In genomic region chr1:236365999-236366570, GRCh38 we compare ENCODE assay signal across 18 cellular contexts. TPM values are rescaled to one million over a fixed set of nuclear protein-coding genes. Genes with fewer than 3 reads are reported as not detected.
DNase-seq lines count a peak whose midpoint lies in the region; ATAC-seq and TF ChIP-seq lines count a peak whose summit lies in the region.
"Had no signal": no experiment of that assay in that cellular context is flagged by ENCODE, and none has a peak within 500 bp of the region (broad histone marks: within the 10 kb centered on the region; RNA-seq: fewer than 3 reads in every experiment).

No MANE protein-coding gene starts in this region.

- H3K27me3 ChIP-seq in heart left ventricle (no peaks in the 10 kb centered on the region), mesenchymal stem cell (ENCODE audit: control insufficient read depth in 1 of 2, insufficient read depth in 1 of 2, low read length in 2 of 2) (no peaks in the 10 kb centered on the region)

- no peak overlapping the region for H3K4ac ChIP-seq in mesenchymal stem cell (ENCODE audit: low read depth in 1 of 2, low read length in 2 of 2)

- no peak overlapping the region for H3K18ac ChIP-seq in mesenchymal stem cell (ENCODE audit: low read depth in 1 of 2, low read length in 2 of 2)

- no peak overlapping the region for H4K8ac ChIP-seq in mesenchymal stem cell (ENCODE audit: low read length)

- H3K79me1 ChIP-seq in mesenchymal stem cell (replicated peaks; ENCODE audit: low read length, poor library complexity, severe bottlenecking) = no peaks in the 10 kb centered on the region

- no peak for TF ChIP-seq CTCF in heart left ventricle (IDR thresholded peaks at IDR 0.05)
- no peak for TF ChIP-seq CTCF in endothelial cell (IDR thresholded peaks at IDR 0.05; ENCODE audit: unreplicated experiment)
- no peak for TF ChIP-seq CTCF in nephron (IDR thresholded peaks at IDR 0.05; ENCODE audit: unreplicated experiment in 3 of 3)

- no peak overlapping the region for H2BK12ac ChIP-seq in mesenchymal stem cell (ENCODE audit: low read length in 2 of 2)

- no peak for TF ChIP-seq POLR2A in heart left ventricle (IDR thresholded peaks at IDR 0.05)

- no peak overlapping the region for H2BK120ac ChIP-seq in mesenchymal stem cell (ENCODE audit: low read depth, low read length)

- no peak overlapping the region for H2AK5ac ChIP-seq in mesenchymal stem cell (ENCODE audit: low read length, severe bottlenecking)

- no peak overlapping the region for H3K4me2 ChIP-seq in mesenchymal stem cell (ENCODE audit: low read length, poor library complexity, severe bottlenecking)

- ATAC-seq in heart left ventricle (peak in 3 of 4 donors; percentile 54 to 74 (median 68)), GM19023 (IDR thresholded peaks at IDR 0.05; ENCODE audit: unreplicated experiment) (no peak)
- ATAC-seq: PC-3 had no signal

- H3K36me3 Mint-ChIP-seq in endothelial cell (ENCODE audit: low read depth, unreplicated experiment) (no peaks in the 10 kb centered on the region), nephron (ENCODE audit: low read depth) (no peaks in the 10 kb centered on the region)

- no peak overlapping the region for H3K14ac ChIP-seq in mesenchymal stem cell (ENCODE audit: low read length in 2 of 2)

- no peak overlapping the region for H4K91ac ChIP-seq in mesenchymal stem cell (ENCODE audit: low read length)

- no peaks in the 10 kb centered on the region for H3K9me3 Mint-ChIP-seq in endothelial cell (ENCODE audit: unreplicated experiment)
- peaks cover 5% of the 10 kb centered on the region for H3K9me3 Mint-ChIP-seq in nephron

- H3K27ac ChIP-seq in heart left ventricle (peak overlapping the region in 1 of 12 donors; percentile 32), mesenchymal stem cell (ENCODE audit: low read length, poor library complexity, severe bottlenecking) (no peak overlapping the region)
- H3K27ac ChIP-seq: C4-2B, SK-N-MC had no signal

- H3K27me3 Mint-ChIP-seq in endothelial cell (ENCODE audit: unreplicated experiment) = peaks cover 3% of the 10 kb centered on the region
- H3K27me3 Mint-ChIP-seq in nephron (ENCODE audit: low read depth) = peaks cover 7% of the 10 kb centered on the region

- H2AFZ ChIP-seq in mesenchymal stem cell (ENCODE audit: low read depth, low read length) = no peak overlapping the region

- DNase-seq in heart left ventricle = no peak
- no peak for DNase-seq in cardiac septum (ENCODE audit: low spot score)
- no peak for DNase-seq in endothelial cell (ENCODE audit: low spot score)
- DNase-seq in activated naive CD4-positive, alpha-beta T cell treated with anti-CD3 and anti-CD28 coated beads, Interleukin-2, amount 50 U/mL, for 16 hours = no peak
- no peak for DNase-seq in mesenchymal stem cell
- DNase-seq in superior temporal gyrus (ENCODE audit: extremely low spot score) = no peak
- DNase-seq: COR-L47, DMS53, HCEC 1CT, KG1, NCI-H1048, NCI-H345, NCI-H748 treated with DMSO at 0.1 percent for 48 hours, PC-3 had no signal

- H3K4me3 ChIP-seq in heart left ventricle (no peak overlapping the region), mesenchymal stem cell (ENCODE audit: insufficient read depth in 1 of 2, low read depth in 1 of 2, low read length in 2 of 2) (no peak overlapping the region)
- H3K4me3 ChIP-seq: SK-N-MC had no signal

- H3K9me3 ChIP-seq in heart left ventricle (peaks cover 0 to 6% (median 0%) of the 10 kb centered on the region in 12 donors), mesenchymal stem cell (ENCODE audit: control insufficient read depth, low read length) (no peaks in the 10 kb centered on the region)

- H2BK15ac ChIP-seq in mesenchymal stem cell (ENCODE audit: low read depth, poor library complexity, severe bottlenecking) = no peak overlapping the region

- H3K4me3 Mint-ChIP-seq in endothelial cell (ENCODE audit: unreplicated experiment) = no peak overlapping the region
- H3K4me3 Mint-ChIP-seq in nephron = peak overlapping the region in 1 of 3 experiments; percentile 10

- no peak overlapping the region for H3K23ac ChIP-seq in mesenchymal stem cell (ENCODE audit: low read length in 2 of 2)

- no peak overlapping the region for H2BK5ac ChIP-seq in mesenchymal stem cell (ENCODE audit: low read depth, low read length, poor library complexity, severe bottlenecking)

- H3K36me3 ChIP-seq in heart left ventricle (no peaks in the 10 kb centered on the region), mesenchymal stem cell (ENCODE audit: control insufficient read depth in 1 of 2, insufficient read depth in 2 of 2, low read depth in 1 of 2, low read length in 2 of 2) (no peaks in the 10 kb centered on the region)

- H3K27ac Mint-ChIP-seq in endothelial cell (ENCODE audit: unreplicated experiment) (peak overlapping the region; percentile 6), nephron (peak overlapping the region; percentile 7 to 71 (median 25))

- intact Hi-C loops in heart left ventricle (cut with DNase I) = no loop called here
- intact Hi-C loops in cardiac septum (cut with DNase I) = no loop called here

- H3K4me1 ChIP-seq in heart left ventricle = peaks cover 0 to 6% (median 0%) of the 10 kb centered on the region in 12 donors
- H3K4me1 ChIP-seq in mesenchymal stem cell (ENCODE audit: control insufficient read depth, insufficient read depth, low read depth, low read length) = no peaks in the 10 kb centered on the region

- 22 to 29% (median 24%) methylated on average over 7 of the region's 7 CpGs for WGBS in heart left ventricle, 4 donors
- 76% methylated on average over 7 of the region's 7 CpGs for WGBS in mesenchymal stem cell

- no peak overlapping the region for H3K9ac ChIP-seq in mesenchymal stem cell (ENCODE audit: low read length)

- H3K4me1 Mint-ChIP-seq in endothelial cell (ENCODE audit: unreplicated experiment) = peaks cover 3% of the 10 kb centered on the region
- peaks cover 13% of the 10 kb centered on the region for H3K4me1 Mint-ChIP-seq in nephron

RNA-seq across cellular contexts. Expression of gene EDARADD, which starts 28.0 kb away (rescaled TPM):
- total RNA-seq in heart left ventricle = 1 to 10 TPM in 8 of 9 donors, under 1 TPM in 1; 0.81 to 2.9 (median 2.2) TPM
- under 1 TPM; 0.35 to 0.91 TPM for polyA plus RNA-seq in heart left ventricle
- total RNA-seq in cardiac septum = 0.43 TPM
- 9.4 TPM for total RNA-seq in endothelial cell (ENCODE audit: unreplicated experiment)
- polyA plus RNA-seq in mesenchymal stem cell (2013, experiment 1 of 2) = 0.18 TPM
- polyA plus RNA-seq in mesenchymal stem cell (2013, experiment 2 of 2) = 0.15 TPM
